In genomic region chr7:75711634-75712494, GRCh38 we compare ENCODE assay signal across 12 cellular contexts. TPM values are rescaled to one million over a fixed set of nuclear protein-coding genes. Genes with fewer than 3 reads are reported as not detected.
DNase-seq lines count a peak whose midpoint lies in the region; ATAC-seq and TF ChIP-seq lines count a peak whose summit lies in the region.
"Had no signal": no experiment of that assay in that cellular context is flagged by ENCODE, and none has a peak within 500 bp of the region (broad histone marks: within the 10 kb centered on the region; RNA-seq: fewer than 3 reads in every experiment).

No MANE protein-coding gene starts in this region.

- H3K4me2 ChIP-seq in SU-DHL-6 (ENCODE audit: low read depth, low read length, poor library complexity, severe bottlenecking), result peak overlapping the region; percentile 32
- no peak overlapping the region for H3K4me2 ChIP-seq in Karpas-422 (ENCODE audit: low read depth, low read length, poor library complexity, severe bottlenecking)

- intact Hi-C loops in left ventricle myocardium superior (cut with micrococcal nuclease) (no loop called here), spleen (cut with DNase I; ENCODE audit: low total_unique reads) (no loop called here), lower leg skin (cut with DNase I; ENCODE audit: low total_unique reads) (no loop called here)

- no peaks in the 10 kb centered on the region for H4K20me1 ChIP-seq in SU-DHL-6 (ENCODE audit: low read depth, low read length)
- H4K20me1 ChIP-seq in Karpas-422 (ENCODE audit: insufficient read depth, low read depth, low read length), result no peaks in the 10 kb centered on the region

- 12 to 20% (median 17%) methylated on average over 10 of the region's 10 CpGs for WGBS in spleen, 5 donors
- WGBS in lower leg skin, 2 donors, result 34 to 53% methylated on average over 10 of the region's 10 CpGs

- peak; percentile 42 for DNase-seq in HCEC 1CT
- DNase-seq in left ventricle myocardium superior, result no peak
- DNase-seq in spleen, result peak; percentile 57
- no peak for DNase-seq in Karpas-422
- no peak for DNase-seq in NCI-H128 (lab: John Stamatoyannopoulos, UW; ENCODE audit: unreplicated experiment)
- no peak for DNase-seq in lower leg skin (ENCODE audit: low spot score in 2 of 2)
- DNase-seq: NCI-H2081; stimulated activated naive CD8-positive, alpha-beta T cell treated with anti-CD3 and anti-CD28 coated beads, Interleukin-15, amount 100 ng/mL, for 72 hours had no signal

- no peaks in the 10 kb centered on the region for H3K79me2 ChIP-seq in SU-DHL-6 (ENCODE audit: insufficient read depth, low read length)
- H3K79me2 ChIP-seq in Karpas-422 (ENCODE audit: low read length), result no peaks in the 10 kb centered on the region

- no peaks in the 10 kb centered on the region for H3K27me3 ChIP-seq in SU-DHL-6 (ENCODE audit: low read length)
- no peaks in the 10 kb centered on the region for H3K27me3 ChIP-seq in spleen (replicated peaks in 1 of 7)
- no peaks in the 10 kb centered on the region for H3K27me3 ChIP-seq in Karpas-422 (ENCODE audit: low read length)

- H3K4me1 ChIP-seq in spleen, result peaks cover 14 to 34% (median 27%) of the 10 kb centered on the region in 6 donors
- no peaks in the 10 kb centered on the region for H3K4me1 ChIP-seq in Karpas-422 (ENCODE audit: low read length)

- no peaks in the 10 kb centered on the region for H3K9me3 ChIP-seq in SU-DHL-6 (ENCODE audit: insufficient read depth, low read length)
- H3K9me3 ChIP-seq in spleen, result peaks cover 0 to 30% (median 24%) of the 10 kb centered on the region in 8 donors
- peaks cover 9% of the 10 kb centered on the region; the same call in 1 of the 2 replicates for H3K9me3 ChIP-seq in Karpas-422 (ENCODE audit: low read length)

- 0 out of 2 replicates have a peak overlapping the region, but pooled peaks have one; percentile 1 for H3K9ac ChIP-seq in SU-DHL-6 (ENCODE audit: low read length)
- H3K9ac ChIP-seq in Karpas-422 (ENCODE audit: low read length), result no peak overlapping the region

- H2AFZ ChIP-seq in SU-DHL-6 (ENCODE audit: low read depth, low read length, severe bottlenecking), result no peak overlapping the region
- no peak overlapping the region for H2AFZ ChIP-seq in Karpas-422 (ENCODE audit: low read length)

- H3K27ac ChIP-seq in SU-DHL-6 (ENCODE audit: low read depth, low read length), result peak overlapping the region; percentile 30
- H3K27ac ChIP-seq in spleen, result peak overlapping the region in 7 of 8 donors; percentile 49 to 70 (median 64)
- H3K27ac ChIP-seq in Karpas-422 (ENCODE audit: low read length), result no peak overlapping the region
- H3K27ac ChIP-seq: VCaP had no signal

- no peaks in the 10 kb centered on the region for H3F3A ChIP-seq in SU-DHL-6 (ENCODE audit: insufficient read depth)

- H3K36me3 ChIP-seq in SU-DHL-6 (ENCODE audit: low read length) (no peaks in the 10 kb centered on the region), spleen (no peaks in the 10 kb centered on the region), Karpas-422 (ENCODE audit: insufficient read depth, low read length) (no peaks in the 10 kb centered on the region)

- no peak for TF ChIP-seq POLR2A in spleen (IDR thresholded peaks at IDR 0.05)
- no peak for TF ChIP-seq POLR2A in lower leg skin (IDR thresholded peaks at IDR 0.05)

- H3K4me3 ChIP-seq in SU-DHL-6 (ENCODE audit: insufficient read depth, low read length, poor library complexity, severe bottlenecking) (no peak overlapping the region), spleen (no peak overlapping the region), Karpas-422 (ENCODE audit: low read length) (no peak overlapping the region), lower leg skin (ENCODE audit: low read depth, poor library complexity, severe bottlenecking) (no peak overlapping the region)
- H3K4me3 ChIP-seq: skin epidermis had no signal

- H3K9me2 ChIP-seq in SU-DHL-6 (replicated peaks; ENCODE audit: insufficient read depth, low read length), result no peaks in the 10 kb centered on the region
- H3K9me2 ChIP-seq in Karpas-422 (replicated peaks; ENCODE audit: insufficient read depth, low read length), result no peaks in the 10 kb centered on the region

- TF ChIP-seq CTCF in SU-DHL-6 (IDR thresholded peaks at IDR 0.05; ENCODE audit: insufficient read depth, low read length, poor library complexity, severe bottlenecking) (no peak), spleen (IDR thresholded peaks at IDR 0.05 in 8 of 11, conservative IDR thresholded peaks at IDR 0.05 in 3 of 11) (no peak), lower leg skin (IDR thresholded peaks at IDR 0.05) (no peak)

- ATAC-seq in left ventricle myocardium superior, result peak; percentile 93
- ATAC-seq in HG02852 (IDR thresholded peaks at IDR 0.05; ENCODE audit: unreplicated experiment), result no peak
- ATAC-seq: stimulated activated naive CD8-positive, alpha-beta T cell treated with anti-CD3 and anti-CD28 coated beads, Interleukin-15, amount 100 ng/mL, for 72 hours had no signal

RNA-seq across cellular contexts. Expression of gene HIP1, which starts 26.9 kb away (rescaled TPM):
- total RNA-seq in left ventricle myocardium superior (17.8 TPM), spleen (10 to 100 TPM; 32.0 to 52.6 (median 43.0) TPM), lower leg skin (10 to 100 TPM; 20.1 to 30.3 (median 23.0) TPM)
- polyA plus RNA-seq in spleen, result 1 to 10 TPM; 3.4 to 6.4 (median 3.6) TPM
- total RNA-seq in Karpas-422 (2014; rRNA removed; shearing (Covaris generic); ENCODE audit: low replicate concordance), result 0.34 and 0.47 TPM in 2 replicates

Comparison
In these comparisons a context has a peak if more than half of its experiments do, and no peak if none do; other contexts are left out.
1. DNase-seq: peak in HCEC 1CT (single experiment) and spleen (single experiment); none in left ventricle myocardium superior (single experiment), Karpas-422 (single experiment), NCI-H128 (single experiment) and lower leg skin (0 of 2).
2. RNA of gene HIP1, which starts 26.9 kb away (total RNA-seq): 32.0 to 52.6 TPM in spleen, 20.1 to 30.3 TPM in lower leg skin and 17.8 TPM in left ventricle myocardium superior (single experiment); 0.34 to 0.47 TPM in Karpas-422; every median in the first group is over 10 times any median in the second.